9 cellular contexts compared by ENCODE assay signal in genomic region chr2:127563458-127564428, GRCh38. TPM values are rescaled to one million over a fixed set of nuclear protein-coding genes. Genes with fewer than 3 reads are reported as not detected.
DNase-seq lines count a peak whose midpoint lies in the region; ATAC-seq and TF ChIP-seq lines count a peak whose summit lies in the region.
"Had no signal": no experiment of that assay in that cellular context is flagged by ENCODE, and none has a peak within 500 bp of the region (broad histone marks: within the 10 kb centered on the region; RNA-seq: fewer than 3 reads in every experiment).

No MANE protein-coding gene starts in this region.

- H3K27me3 ChIP-seq in DND-41 (ENCODE audit: insufficient read depth, low read length, poor library complexity) = no peaks in the 10 kb centered on the region
- H3K27me3 ChIP-seq in naive thymus-derived CD4-positive, alpha-beta T cell (ENCODE audit: control insufficient read depth in 2 of 2, insufficient read depth in 2 of 2, low read length in 2 of 2) = no peaks in the 10 kb centered on the region
- H3K27me3 ChIP-seq: SJSA1 had no signal

- no peak overlapping the region for H3K4me3 ChIP-seq in DND-41 (ENCODE audit: low read depth in 1 of 2, low read length in 2 of 2)
- H3K4me3 ChIP-seq in naive thymus-derived CD4-positive, alpha-beta T cell (ENCODE audit: low read length) = no peak overlapping the region
- H3K4me3 ChIP-seq: SJSA1 had no signal

- no peaks in the 10 kb centered on the region for H3K4me1 ChIP-seq in DND-41 (ENCODE audit: insufficient read depth, low read length)
- H3K4me1 ChIP-seq in naive thymus-derived CD4-positive, alpha-beta T cell (ENCODE audit: control insufficient read depth in 2 of 2, insufficient read depth in 2 of 2, low read length in 2 of 2) = no peaks in the 10 kb centered on the region
- H3K4me1 ChIP-seq: SJSA1 had no signal

- H2AFZ ChIP-seq in DND-41 (ENCODE audit: low read depth, low read length) = peak overlapping the region; percentile 34; the same call in 1 of the 2 replicates

- intact Hi-C loops in naive thymus-derived CD4-positive, alpha-beta T cell (cut with micrococcal nuclease) = loop anchor here in 1 of 2 donors (1.0 kb wide), 1 partner anchor 37 kb away; the partner anchor contains the start of gene IWS1

- H3K4me1 Mint-ChIP-seq in naive thymus-derived CD4-positive, alpha-beta T cell = peaks cover 0 to 20% (median 0%) of the 10 kb centered on the region in 7 donors

- TF ChIP-seq CTCF in DND-41 (IDR thresholded peaks at IDR 0.05; ENCODE audit: borderline replicate concordance, extremely low read depth, low read length, poor library complexity, severe bottlenecking) = no peak

- CTCF ChIA-PET in naive thymus-derived CD4-positive, alpha-beta T cell (lab: Charles Lee) = no interaction called here

- peaks cover 0 to 7% (median 0%) of the 10 kb centered on the region in 5 donors for H3K36me3 Mint-ChIP-seq in naive thymus-derived CD4-positive, alpha-beta T cell

- H3K9me3 Mint-ChIP-seq in naive thymus-derived CD4-positive, alpha-beta T cell = peaks cover 0 to 5% (median 0%) of the 10 kb centered on the region in 11 donors

- DNase-seq in DND-41 (no peak), pons (ENCODE audit: low spot score) (no peak), NCI-H2171 (lab: John Stamatoyannopoulos, UW) (no peak), SW480 (ENCODE audit: low spot score) (no peak)
- DNase-seq in activated CD8-positive, alpha-beta memory T cell treated with anti-CD3 and anti-CD28 coated beads, Interleukin-2, amount 50 U/mL, for 48 hours = peak; percentile 55
- DNase-seq in naive thymus-derived CD4-positive, alpha-beta T cell = no peak

- POLR2A ChIA-PET in naive thymus-derived CD4-positive, alpha-beta T cell (lab: Charles Lee) = no interaction called here

- no peaks in the 10 kb centered on the region for H3K79me2 ChIP-seq in DND-41 (ENCODE audit: insufficient read depth, low read length)

- no peaks in the 10 kb centered on the region for H4K20me1 ChIP-seq in DND-41 (ENCODE audit: insufficient read depth, low read length)

- H3K4me3 Mint-ChIP-seq in naive thymus-derived CD4-positive, alpha-beta T cell = peak overlapping the region in 1 of 10 donors; percentile 73

- peaks cover 0 to 40% (median 0%) of the 10 kb centered on the region in 5 donors for H3K27me3 Mint-ChIP-seq in naive thymus-derived CD4-positive, alpha-beta T cell

- H3K36me3 ChIP-seq in DND-41 (ENCODE audit: insufficient read depth, low read length) = no peaks in the 10 kb centered on the region
- H3K36me3 ChIP-seq in naive thymus-derived CD4-positive, alpha-beta T cell (ENCODE audit: control insufficient read depth in 2 of 3, insufficient read depth in 3 of 3, low read length in 3 of 3) = no peaks in the 10 kb centered on the region
- H3K36me3 ChIP-seq: SJSA1 had no signal

- no peak overlapping the region for H3K27ac ChIP-seq in DND-41 (ENCODE audit: low read length)
- H3K27ac ChIP-seq in naive thymus-derived CD4-positive, alpha-beta T cell (ENCODE audit: low read depth, low read length) = no peak overlapping the region
- H3K27ac ChIP-seq: SJSA1 had no signal

- ATAC-seq in DND-41 (ENCODE audit: insufficient read depth, low read depth) (no peak), GM19043 (IDR thresholded peaks at IDR 0.05; ENCODE audit: low read depth, unreplicated experiment) (peak; percentile 94), HG03060 (IDR thresholded peaks at IDR 0.05; ENCODE audit: low read depth, unreplicated experiment) (peak; percentile 95)
- ATAC-seq in naive thymus-derived CD4-positive, alpha-beta T cell = no peak

- H3K4me2 ChIP-seq in DND-41 (ENCODE audit: insufficient read depth, low read length) = no peak overlapping the region

- no peaks in the 10 kb centered on the region for H3K9me3 ChIP-seq in DND-41 (ENCODE audit: insufficient read depth, low read length, severe bottlenecking)
- H3K9me3 ChIP-seq in naive thymus-derived CD4-positive, alpha-beta T cell (ENCODE audit: control insufficient read depth in 2 of 3, low read length in 3 of 3) = no peaks in the 10 kb centered on the region
- H3K9me3 ChIP-seq: SJSA1 had no signal

- H3K27ac Mint-ChIP-seq in naive thymus-derived CD4-positive, alpha-beta T cell = peak overlapping the region in 3 of 9 donors; percentile 25 to 77 (median 29)

- no peak overlapping the region for H3K9ac ChIP-seq in DND-41 (ENCODE audit: low read depth, low read length)

RNA-seq across cellular contexts. Expression of gene MYO7B, which starts 28.3 kb away (rescaled TPM):
- total RNA-seq in naive thymus-derived CD4-positive, alpha-beta T cell = 1 to 10 TPM in 2 of 5 experiments, under 1 TPM in 1, not detected in 2; 0.29 to 5.9 (median 1.3) TPM
- polyA plus RNA-seq in naive thymus-derived CD4-positive, alpha-beta T cell = not detected

RNA-seq across cellular contexts. Expression of gene IWS1, which starts 37.5 kb away (rescaled TPM):
- total RNA-seq in naive thymus-derived CD4-positive, alpha-beta T cell = 10 to 100 TPM; 24.0 to 57.5 (median 43.4) TPM
- polyA plus RNA-seq in naive thymus-derived CD4-positive, alpha-beta T cell = 10 to 100 TPM; 15.7 to 39.7 TPM

Comparison
In these comparisons a context has a peak if more than half of its experiments do, and no peak if none do; other contexts are left out.
1. ATAC-seq: peak in GM19043 (single experiment) and HG03060 (single experiment); none in DND-41 (single experiment) and naive thymus-derived CD4-positive, alpha-beta T cell (single experiment).